Comparison of ENCODE assay signal across 10 cellular contexts in the genomic region with DNA sequence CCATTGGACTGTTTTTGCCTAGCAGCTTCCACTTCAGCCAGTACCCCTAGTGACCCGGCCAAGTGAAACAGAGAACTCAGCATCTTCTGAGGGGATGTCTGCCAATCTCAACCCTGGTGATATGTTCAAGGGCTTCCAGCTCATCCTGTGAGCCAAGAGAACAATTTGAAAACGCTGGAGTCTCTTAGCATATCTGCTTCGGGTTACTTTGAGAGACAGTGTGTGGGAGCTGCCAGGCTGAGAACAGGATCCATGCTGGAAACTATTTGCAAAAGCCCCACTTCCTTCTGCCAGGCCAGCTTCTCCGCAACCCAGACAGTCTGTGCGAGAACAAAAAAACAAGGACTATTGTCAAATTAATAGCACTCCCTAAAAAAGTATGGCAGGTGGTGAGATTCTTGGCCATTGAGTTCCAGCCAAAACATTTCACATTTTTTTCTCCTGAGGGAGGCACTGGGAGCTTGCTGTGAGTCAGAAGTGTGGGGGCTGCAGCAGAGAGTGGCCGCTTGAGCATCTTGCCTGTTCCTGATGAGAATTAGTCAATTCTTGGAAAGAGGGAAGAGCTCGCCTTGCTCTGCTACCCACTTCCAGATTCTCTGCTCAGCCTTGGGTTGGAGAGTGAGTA.
DNase-seq lines count a peak whose midpoint lies in the region; ATAC-seq and TF ChIP-seq lines count a peak whose summit lies in the region.
"Had no signal": no experiment of that assay in that cellular context is flagged by ENCODE, and none has a peak within 500 bp of the region (broad histone marks: within the 10 kb centered on the region; RNA-seq: fewer than 3 reads in every experiment).

No MANE protein-coding gene starts in this region.

- no peak for TF ChIP-seq POLR2A in spleen (IDR thresholded peaks at IDR 0.05)

- H3K27ac ChIP-seq in hepatocyte (no peak overlapping the region), smooth muscle cell (ENCODE audit: low read depth) (peak overlapping the region; percentile 76), spleen (peak overlapping the region in 2 of 8 donors; percentile 7 to 22)

- DNase-seq in HFF-Myc (ENCODE audit: extremely low read depth, low read depth) = peak; percentile 82
- DNase-seq in astrocyte of the cerebellum (ENCODE audit: low read depth) = peak; percentile 94
- peak; percentile 19 for DNase-seq in hepatocyte (ENCODE audit: low spot score)
- DNase-seq in smooth muscle cell (lab: John Stamatoyannopoulos, UW; ENCODE audit: unreplicated experiment) = no peak
- DNase-seq in NCI-H2029 treated with DMSO at 0.1 percent for 48 hours (lab: John Stamatoyannopoulos, UW) = no peak
- DNase-seq in spleen = no peak
- no peak for DNase-seq in iPS-NIHi7 (ENCODE audit: extremely low spot score)
- DNase-seq: T-helper 1 cell had no signal

- no peak overlapping the region for H3K9ac ChIP-seq in smooth muscle cell (ENCODE audit: low read depth)

- H3F3A ChIP-seq in smooth muscle cell (ENCODE audit: low read depth) = peaks cover 25% of the 10 kb centered on the region

- H4K20me1 ChIP-seq in hepatocyte (ENCODE audit: insufficient read depth, poor library complexity, severe bottlenecking) = no peaks in the 10 kb centered on the region
- no peaks in the 10 kb centered on the region for H4K20me1 ChIP-seq in smooth muscle cell (ENCODE audit: low read depth)

- WGBS in hepatocyte (ENCODE audit: low lambda C conversion rate, missing lambda C conversion rate) = 83% methylated on average over 7 of the region's 7 CpGs
- WGBS in smooth muscle cell (ENCODE audit: low lambda C conversion rate) = 22% methylated on average over 7 of the region's 7 CpGs
- WGBS in spleen, 5 donors = 57 to 88% (median 78%) methylated on average over 7 of the region's 7 CpGs

- H3K27me3 ChIP-seq in hepatocyte (no peaks in the 10 kb centered on the region), smooth muscle cell (ENCODE audit: low read depth) (no peaks in the 10 kb centered on the region), spleen (replicated peaks in 1 of 7) (no peaks in the 10 kb centered on the region)

- H3K36me3 ChIP-seq in hepatocyte (replicated peaks; ENCODE audit: insufficient read depth, low read depth) = no peaks in the 10 kb centered on the region
- no peaks in the 10 kb centered on the region for H3K36me3 ChIP-seq in smooth muscle cell (ENCODE audit: low read depth)
- H3K36me3 ChIP-seq in spleen = no peaks in the 10 kb centered on the region

- peaks cover 15% of the 10 kb centered on the region for H3K4me1 ChIP-seq in hepatocyte (ENCODE audit: insufficient read depth)
- H3K4me1 ChIP-seq in smooth muscle cell (ENCODE audit: low read depth) = peaks cover 3% of the 10 kb centered on the region
- H3K4me1 ChIP-seq in spleen = peaks cover 0 to 15% (median 0%) of the 10 kb centered on the region in 6 donors

- H3K9me2 ChIP-seq in hepatocyte (replicated peaks; ENCODE audit: insufficient read depth) = no peaks in the 10 kb centered on the region

- no peaks in the 10 kb centered on the region for H3K79me2 ChIP-seq in hepatocyte
- no peaks in the 10 kb centered on the region for H3K79me2 ChIP-seq in smooth muscle cell (ENCODE audit: low read depth)

- H2AFZ ChIP-seq in hepatocyte (no peak overlapping the region), smooth muscle cell (ENCODE audit: low read depth) (no peak overlapping the region)

- TF ChIP-seq CTCF in HFF-Myc (IDR thresholded peaks at IDR 0.05; ENCODE audit: low read depth, low read length, missing control alignments) (no peak), astrocyte of the cerebellum (IDR thresholded peaks at IDR 0.05; ENCODE audit: low read depth, low read length, missing control alignments) (peak; percentile 8), hepatocyte (IDR thresholded peaks at IDR 0.05; ENCODE audit: poor library complexity) (no peak), smooth muscle cell (IDR thresholded peaks at IDR 0.05; ENCODE audit: borderline replicate concordance, insufficient read depth, poor library complexity, severe bottlenecking) (no peak), spleen (IDR thresholded peaks at IDR 0.05 in 8 of 11, conservative IDR thresholded peaks at IDR 0.05 in 3 of 11) (no peak)

- in situ Hi-C loops in astrocyte of the cerebellum (cut with HindIII; ENCODE audit: low sequenced_read_pairs) = loop anchor here (25.0 kb wide), 1 partner anchor 459 kb away; no protein-coding TSS in a partner anchor

- intact Hi-C loops in spleen (cut with DNase I; ENCODE audit: low total_unique reads) = no loop called here

- no peaks in the 10 kb centered on the region for H3K9me3 ChIP-seq in hepatocyte (ENCODE audit: low read depth)
- no peaks in the 10 kb centered on the region for H3K9me3 ChIP-seq in smooth muscle cell (replicated peaks; ENCODE audit: low read depth)
- no peaks in the 10 kb centered on the region for H3K9me3 ChIP-seq in spleen

- no peak overlapping the region for H3K4me2 ChIP-seq in hepatocyte
- peak overlapping the region; percentile 56 for H3K4me2 ChIP-seq in smooth muscle cell

- no peak for ATAC-seq in GM19328 (IDR thresholded peaks at IDR 0.05; ENCODE audit: unreplicated experiment)
- ATAC-seq: HCT116 had no signal

- H3K4me3 ChIP-seq in HFF-Myc (replicated peaks; ENCODE audit: low read depth, low read length) (no peak overlapping the region), astrocyte of the cerebellum (ENCODE audit: low read depth, low read length) (no peak overlapping the region), hepatocyte (no peak overlapping the region), smooth muscle cell (no peak overlapping the region), spleen (no peak overlapping the region)

Comparison
In these comparisons a context has a peak if more than half of its experiments do, and no peak if none do; other contexts are left out.
1. DNase-seq: peak in HFF-Myc (single experiment), astrocyte of the cerebellum (single experiment) and hepatocyte (single experiment); none in smooth muscle cell (single experiment), NCI-H2029 treated with DMSO at 0.1 percent for 48 hours (single experiment), spleen (single experiment) and iPS-NIHi7 (single experiment).